In genomic region chrX:53686151-53686885, GRCh38 we compare ENCODE assay signal across 8 cellular contexts.
DNase-seq lines count a peak whose midpoint lies in the region; ATAC-seq and TF ChIP-seq lines count a peak whose summit lies in the region.

A gene with protein sequence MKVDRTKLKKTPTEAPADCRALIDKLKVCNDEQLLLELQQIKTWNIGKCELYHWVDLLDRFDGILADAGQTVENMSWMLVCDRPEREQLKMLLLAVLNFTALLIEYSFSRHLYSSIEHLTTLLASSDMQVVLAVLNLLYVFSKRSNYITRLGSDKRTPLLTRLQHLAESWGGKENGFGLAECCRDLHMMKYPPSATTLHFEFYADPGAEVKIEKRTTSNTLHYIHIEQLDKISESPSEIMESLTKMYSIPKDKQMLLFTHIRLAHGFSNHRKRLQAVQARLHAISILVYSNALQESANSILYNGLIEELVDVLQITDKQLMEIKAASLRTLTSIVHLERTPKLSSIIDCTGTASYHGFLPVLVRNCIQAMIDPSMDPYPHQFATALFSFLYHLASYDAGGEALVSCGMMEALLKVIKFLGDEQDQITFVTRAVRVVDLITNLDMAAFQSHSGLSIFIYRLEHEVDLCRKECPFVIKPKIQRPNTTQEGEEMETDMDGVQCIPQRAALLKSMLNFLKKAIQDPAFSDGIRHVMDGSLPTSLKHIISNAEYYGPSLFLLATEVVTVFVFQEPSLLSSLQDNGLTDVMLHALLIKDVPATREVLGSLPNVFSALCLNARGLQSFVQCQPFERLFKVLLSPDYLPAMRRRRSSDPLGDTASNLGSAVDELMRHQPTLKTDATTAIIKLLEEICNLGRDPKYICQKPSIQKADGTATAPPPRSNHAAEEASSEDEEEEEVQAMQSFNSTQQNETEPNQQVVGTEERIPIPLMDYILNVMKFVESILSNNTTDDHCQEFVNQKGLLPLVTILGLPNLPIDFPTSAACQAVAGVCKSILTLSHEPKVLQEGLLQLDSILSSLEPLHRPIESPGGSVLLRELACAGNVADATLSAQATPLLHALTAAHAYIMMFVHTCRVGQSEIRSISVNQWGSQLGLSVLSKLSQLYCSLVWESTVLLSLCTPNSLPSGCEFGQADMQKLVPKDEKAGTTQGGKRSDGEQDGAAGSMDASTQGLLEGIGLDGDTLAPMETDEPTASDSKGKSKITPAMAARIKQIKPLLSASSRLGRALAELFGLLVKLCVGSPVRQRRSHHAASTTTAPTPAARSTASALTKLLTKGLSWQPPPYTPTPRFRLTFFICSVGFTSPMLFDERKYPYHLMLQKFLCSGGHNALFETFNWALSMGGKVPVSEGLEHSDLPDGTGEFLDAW (N-terminal part only) (minus strand): TSS chrX:53686719. CDS start chrX:53654107, 32,612 bp downstream.

- H3K36me3 ChIP-seq in ACC112 (ENCODE audit: insufficient read depth, low read length), result no peaks in the 10 kb centered on the region

- H3K27ac ChIP-seq in ACC112 (ENCODE audit: low read depth, low read length) (peak within 1 kb of the TSS; percentile 97; the same call in 1 of the 2 replicates), layer of hippocampus (ENCODE audit: low read depth, low read length) (peak within 1 kb of the TSS; percentile 80)

- H2AFZ ChIP-seq in ACC112 (ENCODE audit: low read length, unreplicated experiment), result peak within 1 kb of the TSS; percentile 78

- DNase-seq in NCI-H526 (lab: John Stamatoyannopoulos, UW) (peak; percentile 74 to 90), choroid plexus epithelial cell (ENCODE audit: low read depth) (peak; percentile 70)
- DNase-seq in activated CD4-positive, alpha-beta T cell treated with anti-CD3 and anti-CD28 coated beads for 4 hours, result peak; percentile 78 to 83
- peak; percentile 70 to 79 (median 72) for DNase-seq in stimulated activated CD4-positive, alpha-beta T cell treated with anti-CD3 and anti-CD28 coated beads, Interleukin-1b, Interleukin-23, amount 100 ng/mL, for 24 hours (ENCODE audit: low read depth in 4 of 4, low spot score in 1 of 4)

- TF ChIP-seq CTCF in choroid plexus epithelial cell (conservative IDR thresholded peaks at IDR 0.05; ENCODE audit: low read depth, low read length), result no peak

- H3K79me2 ChIP-seq in ACC112 (ENCODE audit: control insufficient read depth, insufficient read depth, low read length, unreplicated experiment), result peaks cover 40% of the 10 kb centered on the region

- peaks cover 10% of the 10 kb centered on the region for H3K4me1 ChIP-seq in ACC112 (ENCODE audit: control insufficient read depth, insufficient read depth, low read length, unreplicated experiment)

- H3K4me3 ChIP-seq in ACC112 (ENCODE audit: low read depth, low read length), result peak within 1 kb of the TSS; percentile 96
- peak within 1 kb of the TSS; percentile 71 for H3K4me3 ChIP-seq in choroid plexus epithelial cell (ENCODE audit: low read depth, low read length)

- peak; percentile 78 for TF ChIP-seq POLR2A in GM18951 (IDR thresholded peaks at IDR 0.05; ENCODE audit: extremely low read depth, insufficient read depth, insufficient read length)

- in situ Hi-C loops in GM18951 (cut with MboI; ENCODE audit: low sequenced_read_pairs, unreplicated experiment), result no loop called here

- H3K27me3 ChIP-seq in ACC112 (ENCODE audit: insufficient read depth, low read length) (no peaks in the 10 kb centered on the region), layer of hippocampus (ENCODE audit: control insufficient read depth, insufficient read depth, low read length) (no peaks in the 10 kb centered on the region)

- peak; percentile 42 for ATAC-seq in HG03342 (IDR thresholded peaks at IDR 0.05; ENCODE audit: unreplicated experiment)

Comparison
In these comparisons a context has a peak if more than half of its experiments do, and no peak if none do; other contexts are left out.
1. Peak in every context shown above with its lines: DNase-seq, ATAC-seq, H3K4me3 ChIP-seq and H3K27ac ChIP-seq.